1 cellular context compared by ENCODE assay signal in genomic region chr21:41715649-41716321, GRCh38.
A peak's percentile ranks its signal among the peaks of the same experiment; 100 is the strongest.
TF ChIP-seq lines count a peak whose summit lies in the region.

No MANE protein-coding gene starts in this region.

TF ChIP-seq in HepG2, 621 proteins besides CTCF, POLR2A, EP300 and RAD21 (continued from another document and continues in another):
- TF ChIP-seq ZNF639 (CRISPR knock-in tag; conservative IDR thresholded peaks at IDR 0.05) (no peak), ZGPAT (CRISPR knock-in tag; IDR thresholded peaks at IDR 0.05) (peak; percentile 88), CHD2 (IDR thresholded peaks at IDR 0.05; ENCODE audit: low read depth, low read length) (0 out of 2 replicates have a peak, but pooled peaks have one; percentile 57), HNF1A (IDR thresholded peaks at IDR 0.05; ENCODE audit: low read depth) (peak; percentile 52), HNF1A (CRISPR knock-in tag; IDR thresholded peaks at IDR 0.05; ENCODE audit: borderline replicate concordance) (no peak; the same call in 1 of the 2 replicates), ZNF878 (CRISPR knock-in tag; IDR thresholded peaks at IDR 0.05) (no peak), ZNF782 (CRISPR knock-in tag; IDR thresholded peaks at IDR 0.05; ENCODE audit: borderline replicate concordance) (no peak), RXRA (CRISPR knock-in tag; IDR thresholded peaks at IDR 0.05) (peak; percentile 87), TFDP2 (CRISPR knock-in tag; IDR thresholded peaks at IDR 0.05) (0 out of 2 replicates have a peak, but pooled peaks have one; percentile 13), BORCS8-MEF2B (CRISPR knock-in tag; IDR thresholded peaks at IDR 0.05) (peak; percentile 58; the same call in 1 of the 2 replicates), ARID3A (IDR thresholded peaks at IDR 0.05; ENCODE audit: low read depth, low read length) (peak; percentile 85), POLR2AphosphoS5 (IDR thresholded peaks at IDR 0.05; ENCODE audit: low read depth, low read length) (0 out of 2 replicates have a peak, but pooled peaks have one; percentile 27), YEATS2 (CRISPR knock-in tag; IDR thresholded peaks at IDR 0.05; ENCODE audit: borderline replicate concordance) (peak; percentile 70; the same call in 1 of the 2 replicates), JUND (CRISPR knock-in tag; IDR thresholded peaks at IDR 0.05) (no peak; the same call in 1 of the 2 replicates), GATAD2A (CRISPR knock-in tag; IDR thresholded peaks at IDR 0.05) (peak; percentile 92), HMG20B (CRISPR knock-in tag; conservative IDR thresholded peaks at IDR 0.05) (0 out of 2 replicates have a peak, but pooled peaks have one; percentile 22), ZSCAN29 (CRISPR knock-in tag; conservative IDR thresholded peaks at IDR 0.05) (no peak), PRDM4 (CRISPR knock-in tag; IDR thresholded peaks at IDR 0.05; ENCODE audit: borderline replicate concordance) (no peak), GMEB1 (CRISPR knock-in tag; IDR thresholded peaks at IDR 0.05; ENCODE audit: borderline replicate concordance) (0 out of 2 replicates have a peak, but pooled peaks have one; percentile 34), TOE1 (CRISPR knock-in tag; IDR thresholded peaks at IDR 0.05) (0 out of 2 replicates have a peak, but pooled peaks have one; percentile 60), ZFX (CRISPR knock-in tag; IDR thresholded peaks at IDR 0.05; ENCODE audit: low read depth) (peak; percentile 62), PHF21A (CRISPR knock-in tag; IDR thresholded peaks at IDR 0.05) (peak; percentile 95), MAZ (IDR thresholded peaks at IDR 0.05; ENCODE audit: borderline replicate concordance, low read depth, low read length) (peak; percentile 86; the same call in 1 of the 2 replicates), MAZ (CRISPR knock-in tag; IDR thresholded peaks at IDR 0.05; ENCODE audit: low read depth) (no peak), ZNF501 (CRISPR knock-in tag; IDR thresholded peaks at IDR 0.05) (peak; percentile 45; the same call in 1 of the 2 replicates), ATF3 (CRISPR knock-in tag; IDR thresholded peaks at IDR 0.05) (0 out of 2 replicates have a peak, but pooled peaks have one; percentile 10), ZFY (CRISPR knock-in tag; IDR thresholded peaks at IDR 0.05) (peak; percentile 64), TGIF2 (CRISPR knock-in tag; IDR thresholded peaks at IDR 0.05) (peak; percentile 20; the same call in 1 of the 2 replicates), RFXANK (CRISPR knock-in tag; IDR thresholded peaks at IDR 0.05) (no peak), NR2F2 (IDR thresholded peaks at IDR 0.05; ENCODE audit: borderline replicate concordance, low read depth) (peak; percentile 69; the same call in 1 of the 2 replicates), ZNF574 (CRISPR knock-in tag; IDR thresholded peaks at IDR 0.05) (peak; percentile 62; the same call in 1 of the 2 replicates), UBTF (CRISPR knock-in tag; IDR thresholded peaks at IDR 0.05) (peak; percentile 37; the same call in 1 of the 2 replicates), ZNF678 (CRISPR knock-in tag; IDR thresholded peaks at IDR 0.05) (no peak), THRA (CRISPR knock-in tag; IDR thresholded peaks at IDR 0.05; ENCODE audit: borderline replicate concordance) (peak; percentile 57; the same call in 1 of the 2 replicates)
